19 cellular contexts compared by ENCODE assay signal in genomic region chr5:64347308-64347707, GRCh38.
A peak's percentile ranks its signal among the peaks of the same experiment; 100 is the strongest.
DNase-seq lines count a peak whose midpoint lies in the region; ATAC-seq and TF ChIP-seq lines count a peak whose summit lies in the region.
"Had no signal": no experiment of that assay in that cellular context is flagged by ENCODE, and none has a peak within 500 bp of the region (broad histone marks: within the 10 kb centered on the region; RNA-seq: fewer than 3 reads in every experiment).

No MANE protein-coding gene starts in this region.

- H3K27me3 Mint-ChIP-seq in endodermal cell (ENCODE audit: insufficient read depth) = peaks cover 2% of the 10 kb centered on the region
- H3K27me3 Mint-ChIP-seq in osteocyte (ENCODE audit: unreplicated experiment) = no peaks in the 10 kb centered on the region
- H3K27me3 Mint-ChIP-seq: activated naive CD8-positive, alpha-beta T cell treated with anti-CD3 and anti-CD28 coated beads, Interleukin-2, amount 10 ng/mL, durations not matched to agents 7 days and 5 days had no signal

- no peaks in the 10 kb centered on the region for H3K4me1 ChIP-seq in endodermal cell (ENCODE audit: control insufficient read depth, insufficient read depth, low read length)
- no peaks in the 10 kb centered on the region for H3K4me1 ChIP-seq in aorta (ENCODE audit: control insufficient read depth in 1 of 2, insufficient read depth in 2 of 2, low read length in 2 of 2)
- H3K4me1 ChIP-seq: SJSA1, testis had no signal

- H3K4me1 Mint-ChIP-seq in endodermal cell = no peaks in the 10 kb centered on the region
- no peaks in the 10 kb centered on the region for H3K4me1 Mint-ChIP-seq in osteocyte (ENCODE audit: unreplicated experiment)
- H3K4me1 Mint-ChIP-seq: activated naive CD8-positive, alpha-beta T cell treated with anti-CD3 and anti-CD28 coated beads, Interleukin-2, amount 10 ng/mL, durations not matched to agents 7 days and 5 days; neural crest cell had no signal

- DNase-seq in ACHN (peak; percentile 4), G401 (ENCODE audit: low spot score) (peak; percentile 19), OCI-M1 (lab: John Stamatoyannopoulos, UW) (peak; percentile 29), endodermal cell (no peak), NCI-H1092 (lab: John Stamatoyannopoulos, UW) (no peak), GM19240 (ENCODE audit: insufficient read length, low spot score) (no peak), aorta (no peak), osteocyte (ENCODE audit: extremely low spot score, unreplicated experiment) (no peak)
- DNase-seq: activated CD4-positive, alpha-beta T cell treated with anti-CD3 and anti-CD28 coated beads, Interleukin-2, amount 50 U/mL, for 48 hours; activated naive CD8-positive, alpha-beta T cell treated with anti-CD3 and anti-CD28 coated beads, Interleukin-2, amount 10 ng/mL, durations not matched to agents 7 days and 5 days; activated T-cell treated with anti-CD3 and anti-CD28 coated beads, Interleukin-2, amount 50 U/mL, for 72 hours; Calu3; NCI-H2171; right cardiac atrium; stimulated activated CD4-positive, alpha-beta T cell treated with anti-CD3 and anti-CD28 coated beads, Interleukin-2, amount 100 ng/mL, for 24 hours; testis had no signal

- H3K4me3 Mint-ChIP-seq in endodermal cell = no peak overlapping the region
- no peak overlapping the region for H3K4me3 Mint-ChIP-seq in osteocyte (ENCODE audit: unreplicated experiment)
- H3K4me3 Mint-ChIP-seq: activated naive CD8-positive, alpha-beta T cell treated with anti-CD3 and anti-CD28 coated beads, Interleukin-2, amount 10 ng/mL, durations not matched to agents 7 days and 5 days; activated T-cell treated with anti-CD3 and anti-CD28 coated beads, Interleukin-2, amount 50 U/mL, for 72 hours; neural crest cell had no signal

- in situ Hi-C loops in ACHN (cut with HindIII; ENCODE audit: low pct_ligation_motif_present, low pct_unique_long_range_greater_than_20kb, low sequenced_read_pairs) = no loop called here
- in situ Hi-C loops in G401 (cut with HindIII; ENCODE audit: low sequenced_read_pairs) = no loop called here

- intact Hi-C loops in aorta (cut with DNase I) = no loop called here

- TF ChIP-seq CTCF in endodermal cell (conservative IDR thresholded peaks at IDR 0.05) (peak; percentile 54), osteocyte (IDR thresholded peaks at IDR 0.05) (no peak)

- H3K4me3 ChIP-seq in endodermal cell (ENCODE audit: low read length) (no peak overlapping the region), aorta (ENCODE audit: low read length in 2 of 2) (no peak overlapping the region)
- H3K4me3 ChIP-seq: lung, SJSA1, testis had no signal

- H3K9me3 ChIP-seq in endodermal cell (ENCODE audit: control insufficient read depth, low read length) = no peaks in the 10 kb centered on the region
- H3K9me3 ChIP-seq in aorta (ENCODE audit: control insufficient read depth, low read length) = no peaks in the 10 kb centered on the region
- H3K9me3 ChIP-seq: SJSA1, testis had no signal

- no peak for ATAC-seq in aorta (ENCODE audit: low FRiP score)
- ATAC-seq: activated T-cell treated with anti-CD3 and anti-CD28 coated beads, Interleukin-2, amount 50 U/mL, for 72 hours; right cardiac atrium had no signal

- H3K27ac ChIP-seq in endodermal cell (ENCODE audit: low read depth, low read length) (no peak overlapping the region), aorta (ENCODE audit: low read depth in 1 of 2, low read length in 2 of 2) (no peak overlapping the region)
- H3K27ac ChIP-seq: SJSA1, testis had no signal

- no peaks in the 10 kb centered on the region for H3K36me3 Mint-ChIP-seq in endodermal cell (ENCODE audit: low read depth)
- H3K36me3 Mint-ChIP-seq in osteocyte (ENCODE audit: unreplicated experiment) = no peaks in the 10 kb centered on the region
- H3K36me3 Mint-ChIP-seq: activated naive CD8-positive, alpha-beta T cell treated with anti-CD3 and anti-CD28 coated beads, Interleukin-2, amount 10 ng/mL, durations not matched to agents 7 days and 5 days had no signal

- H3K27ac Mint-ChIP-seq in endodermal cell (no peak overlapping the region), osteocyte (ENCODE audit: unreplicated experiment) (no peak overlapping the region)
- H3K27ac Mint-ChIP-seq: activated naive CD8-positive, alpha-beta T cell treated with anti-CD3 and anti-CD28 coated beads, Interleukin-2, amount 10 ng/mL, durations not matched to agents 7 days and 5 days; activated T-cell treated with anti-CD3 and anti-CD28 coated beads, Interleukin-2, amount 50 U/mL, for 72 hours had no signal

- no peak overlapping the region for H3K9ac ChIP-seq in endodermal cell (ENCODE audit: extremely low read depth, low read length, poor library complexity, severe bottlenecking)

- H3K27me3 ChIP-seq in endodermal cell (ENCODE audit: control insufficient read depth, insufficient read depth, low read length, poor library complexity, severe bottlenecking) (no peaks in the 10 kb centered on the region), aorta (ENCODE audit: control insufficient read depth in 1 of 2, insufficient read depth in 2 of 2, low read length in 1 of 2) (no peaks in the 10 kb centered on the region)
- H3K27me3 ChIP-seq: SJSA1, testis had no signal

- H3K9me3 Mint-ChIP-seq in endodermal cell (peaks cover 5% of the 10 kb centered on the region), osteocyte (ENCODE audit: unreplicated experiment) (peaks cover 14% of the 10 kb centered on the region)
- H3K9me3 Mint-ChIP-seq: activated naive CD8-positive, alpha-beta T cell treated with anti-CD3 and anti-CD28 coated beads, Interleukin-2, amount 10 ng/mL, durations not matched to agents 7 days and 5 days had no signal

- H3K36me3 ChIP-seq in endodermal cell (ENCODE audit: control insufficient read depth, insufficient read depth, low read length) (no peaks in the 10 kb centered on the region), aorta (ENCODE audit: control insufficient read depth in 1 of 2, insufficient read depth in 2 of 2, low read length in 1 of 2) (no peaks in the 10 kb centered on the region)
- H3K36me3 ChIP-seq: SJSA1 had no signal

Comparison
In these comparisons a context has a peak if more than half of its experiments do, and no peak if none do; other contexts are left out.
1. DNase-seq: peak in ACHN (single experiment), G401 (single experiment) and OCI-M1 (single experiment); none in endodermal cell (single experiment), NCI-H1092 (single experiment), GM19240 (single experiment), aorta (0 of 2) and osteocyte (single experiment).